In the genomic region with DNA sequence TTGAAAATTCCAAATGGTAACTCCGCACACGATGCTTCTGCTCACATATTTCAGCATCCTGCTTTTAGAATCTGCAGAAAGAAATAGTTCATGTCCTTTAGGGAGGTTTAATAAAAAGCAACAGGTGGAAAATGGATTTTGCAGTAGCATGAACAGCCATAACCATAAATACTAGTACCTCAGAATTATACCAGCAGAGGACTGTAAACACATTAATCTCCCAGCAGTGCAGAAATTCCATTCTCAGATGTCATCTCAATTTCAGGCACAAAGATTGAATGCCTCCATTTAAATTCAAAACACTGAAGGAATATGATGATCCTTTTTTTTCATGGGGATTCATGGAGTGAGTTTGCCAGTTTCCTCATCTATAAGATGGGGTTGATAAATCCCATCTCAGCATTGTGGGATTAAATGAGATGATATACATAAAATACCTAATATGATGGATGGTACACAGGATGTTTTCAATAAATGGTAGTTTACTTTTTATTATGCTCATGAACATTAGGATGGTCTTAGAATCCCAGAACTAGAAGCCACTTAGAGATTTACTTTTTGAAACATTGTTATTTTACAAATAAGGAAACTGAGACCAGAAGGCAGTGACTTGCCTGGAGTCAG, we compare ENCODE assay signal across 29 cellular contexts. TPM values are rescaled to one million over a fixed set of nuclear protein-coding genes. Genes with fewer than 3 reads are reported as not detected.
A peak's percentile ranks its signal among the peaks of the same experiment; 100 is the strongest.
DNase-seq lines count a peak whose midpoint lies in the region; ATAC-seq, FAIRE-seq and TF ChIP-seq lines count a peak whose summit lies in the region.
"Had no signal": no experiment of that assay in that cellular context is flagged by ENCODE, and none has a peak within 500 bp of the region (broad histone marks: within the 10 kb centered on the region; RNA-seq: fewer than 3 reads in every experiment).

No MANE protein-coding gene starts in this region.

- CTCF ChIA-PET in H1 (lab: Charles Lee; ENCODE audit: partially characterized antibody) = no interaction called here

- ATAC-seq in gastrocnemius medialis (no peak), HG02759 (IDR thresholded peaks at IDR 0.05; ENCODE audit: unreplicated experiment) (no peak)
- ATAC-seq: K562; naive thymus-derived CD4-positive, alpha-beta T cell; stimulated activated naive CD8-positive, alpha-beta T cell treated with anti-CD3 and anti-CD28 coated beads, Interleukin-15, Interleukin-2, amounts not matched to agents 100 U/mL and 50 U/mL, for 24 hours had no signal

- no peak overlapping the region for H2BK5ac ChIP-seq in H1 (ENCODE audit: low read depth, low read length)

- no peak for FAIRE-seq in H1 (lab: Jason Lieb, UNC)
- FAIRE-seq: K562 had no signal

- no peak for TF ChIP-seq EP300 in H1 (IDR thresholded peaks at IDR 0.05; ENCODE audit: borderline replicate concordance in 1 of 2, low read depth in 2 of 2, low read length in 2 of 2)

- intact Hi-C loops in gastrocnemius medialis (cut with DNase I; ENCODE audit: low total_unique reads) = loop anchor here (5.0 kb wide), 3 partner anchors 105 to 1900 kb away; a partner anchor contains a TSS

- H3K79me1 ChIP-seq in H1 (ENCODE audit: low read depth, low read length) = no peaks in the 10 kb centered on the region

- H3K9me3 ChIP-seq in H1 (ENCODE audit: insufficient read depth in 2 of 2, low read depth in 1 of 2, low read length in 1 of 2) = no peaks in the 10 kb centered on the region
- no peaks in the 10 kb centered on the region for H3K9me3 ChIP-seq in gastrocnemius medialis
- H3K9me3 ChIP-seq: adrenal gland, breast epithelium, Peyer's patch, tibial nerve had no signal

- TF ChIP-seq CTCF in H1 (IDR thresholded peaks at IDR 0.05; ENCODE audit: control extremely low read depth in 1 of 3, insufficient read depth in 1 of 3, low read depth in 1 of 3, low read length in 3 of 3) (no peak), gastrocnemius medialis (IDR thresholded peaks at IDR 0.05 in 4 of 5, conservative IDR thresholded peaks at IDR 0.05 in 1 of 5) (no peak)

- H3K14ac ChIP-seq in H1 (ENCODE audit: insufficient read length) = no peak overlapping the region

- no peak overlapping the region for H3K27ac ChIP-seq in H1 (ENCODE audit: low read depth, low read length)
- H3K27ac ChIP-seq in gastrocnemius medialis = peak overlapping the region; percentile 85 to 94 (median 91)
- H3K27ac ChIP-seq: breast epithelium had no signal

- no peaks in the 10 kb centered on the region for H3K23me2 ChIP-seq in H1 (ENCODE audit: low read depth, low read length)

- peaks cover 0 to 6% (median 0%) of the 10 kb centered on the region in 4 experiments; a peak in 1 of 7 replicates for H3K4me1 ChIP-seq in H1 (replicated peaks in 1 of 4; ENCODE audit: control insufficient read depth in 3 of 4, insufficient read depth in 4 of 4, low read length in 3 of 4)
- peaks cover 63 to 69% of the 10 kb centered on the region in 2 donors for H3K4me1 ChIP-seq in gastrocnemius medialis
- H3K4me1 ChIP-seq: Peyer's patch had no signal

- H4K8ac ChIP-seq in H1 (ENCODE audit: extremely low read depth, insufficient read depth, low read length) = no peak overlapping the region

- in situ Hi-C loops in gastrocnemius medialis (cut with MboI; ENCODE audit: low sequenced_read_pairs in 4 of 4) = loop anchor here in 3 of 4 donors (10.0 to 25.0 kb wide), 2 partner anchors 173 to 175 kb away; no protein-coding TSS in a partner anchor

- no peak for TF ChIP-seq POLR2A in H1 (IDR thresholded peaks at IDR 0.05; ENCODE audit: control extremely low read depth in 1 of 2, low read depth in 2 of 2, low read length in 2 of 2)
- TF ChIP-seq POLR2A in gastrocnemius medialis (IDR thresholded peaks at IDR 0.05) = no peak

- H3K4me3 ChIP-seq in H1 (ENCODE audit: extremely low read depth in 1 of 4, insufficient read depth in 2 of 4, low read depth in 3 of 4, low read length in 4 of 4) = no peak overlapping the region
- H3K4me3 ChIP-seq in gastrocnemius medialis = no peak overlapping the region
- H3K4me3 ChIP-seq: breast epithelium, K562, Peyer's patch, tibial nerve had no signal

- peak; percentile 43 for DNase-seq in EL
- peak; percentile 21 for DNase-seq in LHCN-M2 (ENCODE audit: low read depth)
- no peak for DNase-seq in H1 (ENCODE audit: low read depth in 1 of 2, low spot score in 2 of 2)
- DNase-seq in gastrocnemius medialis = no peak
- DNase-seq in cerebellar cortex (ENCODE audit: low spot score) = no peak
- DNase-seq in activated CD4-positive, alpha-beta T cell treated with anti-CD3 and anti-CD28 coated beads for 4 hours = no peak
- DNase-seq in effector CD4-positive, alpha-beta T cell = no peak
- DNase-seq: activated CD4-positive, alpha-beta T cell treated with anti-CD3 and anti-CD28 coated beads for 48 hours; activated naive CD4-positive, alpha-beta T cell; activated T-cell treated with anti-CD3 and anti-CD28 coated beads, Interleukin-2, amount 50 U/mL, for 48 hours; CD4-positive, alpha-beta T cell; cortex of kidney; DMS 273 treated with DMSO at 0.1 percent for 48 hours; MM.1S; naive thymus-derived CD4-positive, alpha-beta T cell; NCI-H146; NCI-H510A treated with DMSO at 0.1 percent for 48 hours; NK-92 treated with Interleukin-12 subunit alpha and Interleukin-12 subunit beta, amount 100 ng/mL, for 24 hours; retina; stimulated activated naive CD8-positive, alpha-beta T cell treated with anti-CD3 and anti-CD28 coated beads, Interleukin-15, Interleukin-2, amounts not matched to agents 100 U/mL and 50 U/mL, for 24 hours; T-helper 2 cell had no signal

- H4K5ac ChIP-seq in H1 (ENCODE audit: insufficient read length, low read depth, low read length) = no peak overlapping the region

- WGBS in H1 (ENCODE audit: extremely low coverage in 1 of 2, insufficient coverage in 1 of 2, insufficient read length in 1 of 2, insufficient replicate concordance in 2 of 2, low coverage in 1 of 2, low lambda C conversion rate in 2 of 2, missing lambda C conversion rate in 1 of 2), 2 experiments = 96% methylated on average over 2 of the region's 2 CpGs; no CpG with 5 or more reads in 1 of the 2 experiments

- no peak overlapping the region for H3K4ac ChIP-seq in H1 (replicated peaks; ENCODE audit: insufficient read length, low read depth, low read length)

- no peak overlapping the region for H3K23ac ChIP-seq in H1 (ENCODE audit: insufficient read length)

- no peak overlapping the region for H2BK15ac ChIP-seq in H1 (ENCODE audit: low read length)

- H3K9ac ChIP-seq in H1 (replicated peaks in 1 of 4; ENCODE audit: extremely low read depth in 1 of 4, low read depth in 3 of 4, low read length in 3 of 4) = no peak overlapping the region

- no peak overlapping the region for H2BK20ac ChIP-seq in H1 (ENCODE audit: low read length)

- no peaks in the 10 kb centered on the region for H4K20me1 ChIP-seq in H1 (replicated peaks in 1 of 2; ENCODE audit: control insufficient read depth in 1 of 2, insufficient read depth in 2 of 2, low read length in 2 of 2)

- H2AK5ac ChIP-seq in H1 (ENCODE audit: low read depth, low read length) = no peak overlapping the region

- H2BK12ac ChIP-seq in H1 (ENCODE audit: low read depth, low read length) = no peak overlapping the region; the same call in 1 of the 2 replicates

- POLR2A ChIA-PET in H1 (lab: Charles Lee; ENCODE audit: partially characterized antibody) = no interaction called here

- H3K4me2 ChIP-seq in H1 (ENCODE audit: insufficient read depth in 1 of 2, low read depth in 2 of 2, low read length in 2 of 2) = no peak overlapping the region

- H3K18ac ChIP-seq in H1 (ENCODE audit: extremely low read depth, low read length) = no peak overlapping the region

- TF ChIP-seq RAD21 in H1 (IDR thresholded peaks at IDR 0.05 in 1 of 2, conservative IDR thresholded peaks at IDR 0.05 in 1 of 2; ENCODE audit: low read depth in 2 of 2, low read length in 2 of 2) = no peak

- H2BK120ac ChIP-seq in H1 (replicated peaks; ENCODE audit: low read depth, low read length) = no peak overlapping the region

- no peaks in the 10 kb centered on the region for H3K79me2 ChIP-seq in H1 (ENCODE audit: control insufficient read depth in 1 of 2, insufficient read depth in 2 of 2, low read length in 2 of 2)

- H3K27me3 ChIP-seq in H1 (replicated peaks in 1 of 4; ENCODE audit: control insufficient read depth in 3 of 4, extremely low read depth in 1 of 4, insufficient read depth in 3 of 4, low read length in 3 of 4) = no peaks in the 10 kb centered on the region
- no peaks in the 10 kb centered on the region for H3K27me3 ChIP-seq in gastrocnemius medialis
- H3K27me3 ChIP-seq: adrenal gland, breast epithelium, Peyer's patch, tibial nerve had no signal

- H3K56ac ChIP-seq in H1 (replicated peaks; ENCODE audit: insufficient read length, low read depth, low read length) = no peak overlapping the region

- no peak overlapping the region for H4K91ac ChIP-seq in H1 (replicated peaks; ENCODE audit: insufficient read length, low read length)

- no peaks in the 10 kb centered on the region for H3K36me3 ChIP-seq in H1 (ENCODE audit: control insufficient read depth in 2 of 4, insufficient read depth in 4 of 4, low read length in 3 of 4)
- no peaks in the 10 kb centered on the region for H3K36me3 ChIP-seq in gastrocnemius medialis
- H3K36me3 ChIP-seq: adrenal gland, breast epithelium, Peyer's patch, tibial nerve had no signal

- H2AFZ ChIP-seq in H1 (ENCODE audit: low read length) = 0 out of 2 replicates have a peak overlapping the region, but pooled peaks have one; percentile 28

TF ChIP-seq in H1, 55 proteins besides CTCF, POLR2A, EP300 and RAD21:
- TF ChIP-seq TEAD4 (IDR thresholded peaks at IDR 0.05; ENCODE audit: low read depth, low read length) = no peak

RNA-seq across cellular contexts. Expression of a gene that starts 0.6 kb away (rescaled TPM):
- total RNA-seq in LHCN-M2 (2014; rRNA removed) = 5.1 and 6.9 TPM in 2 replicates
- 11.0 TPM for polyA plus RNA-seq in LHCN-M2 (2012)
- 2.7 and 3.5 TPM in 2 replicates for total RNA-seq in H1 (2021; fragmentation: NEBNext Ultra II Directional; extraction: Animal tissue kit (Norgen Biotek cat#: 25700))
- 2.0 and 3.0 TPM in 2 replicates for polyA plus RNA-seq in H1 (2011; rRNA removed)
- 2.6 TPM for polyA plus RNA-seq in H1 (2011; cell fraction: cytosol; rRNA removed)
- 11.8 TPM for polyA plus RNA-seq in H1 (2011; cell fraction: nucleus; rRNA removed)
- polyA plus RNA-seq in H1 (2012, experiment 1 of 2) = 2.3 to 3.8 TPM (median 3.1 TPM) in 4 replicates
- 0.21 TPM for polyA plus RNA-seq in H1 (2012, experiment 2 of 2)
- 1.5 TPM for polyA plus RNA-seq in H1 (2013, experiment 1 of 2)
- 2.1 TPM for polyA plus RNA-seq in H1 (2013, experiment 2 of 2)
- 8.3 and 10.2 TPM in 2 replicates for polyA minus RNA-seq in H1 (2011; rRNA and poly(A)+ RNA removed)
- 1.4 TPM for polyA minus RNA-seq in H1 (2011; cell fraction: cytosol; rRNA and poly(A)+ RNA removed)
- 6.9 TPM for polyA minus RNA-seq in H1 (2011; cell fraction: nucleus; rRNA and poly(A)+ RNA removed)
- total RNA-seq in gastrocnemius medialis = 10 to 100 TPM; 36.2 to 71.4 (median 52.1) TPM
- total RNA-seq: activated CD8-positive, alpha-beta memory T cell treated with anti-CD3 and anti-CD28 coated beads for 36 hours; CD4-positive, alpha-beta T cell; G401 had no signal
- polyA plus RNA-seq: K562; naive thymus-derived CD4-positive, alpha-beta T cell had no signal

Comparison
In these comparisons a context has a peak if more than half of its experiments do, and no peak if none do; other contexts are left out.
1. DNase-seq: peak in EL (single experiment) and LHCN-M2 (single experiment); none in H1 (0 of 2), gastrocnemius medialis (0 of 2), cerebellar cortex (single experiment), activated CD4-positive, alpha-beta T cell treated with anti-CD3 and anti-CD28 coated beads for 4 hours (0 of 2) and effector CD4-positive, alpha-beta T cell (single experiment).